In the genomic region with DNA sequence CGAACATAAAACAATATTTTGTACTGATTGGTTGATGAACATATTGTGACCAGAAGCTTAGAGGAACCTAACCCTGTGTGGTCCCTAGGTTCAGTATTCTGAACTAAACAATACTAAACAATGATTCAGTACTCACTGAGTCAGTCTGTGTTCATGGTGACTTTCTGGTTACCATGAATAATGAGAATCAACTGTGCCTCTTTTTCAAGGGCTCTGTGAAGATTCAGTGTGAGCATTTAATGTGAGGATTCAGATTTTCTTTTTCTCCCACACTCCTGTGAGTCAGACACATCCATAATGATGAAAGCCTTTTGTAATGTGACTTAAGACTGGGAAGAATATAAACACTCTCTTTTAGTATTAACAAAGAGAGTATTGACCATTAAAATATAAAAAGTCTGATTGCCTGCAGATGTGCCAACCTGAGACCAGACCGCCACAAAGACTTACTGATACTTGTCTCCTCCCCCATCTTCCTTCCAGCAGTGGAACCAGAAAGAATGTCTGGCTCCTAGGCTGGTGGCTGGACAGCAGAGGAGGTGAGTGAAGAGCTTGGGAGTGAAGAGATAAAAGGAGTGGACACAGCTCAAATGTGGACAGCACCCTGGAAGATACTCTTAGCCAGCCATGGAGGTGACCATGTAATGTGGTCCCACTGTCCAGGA, we compare ENCODE assay signal across 13 cellular contexts. TPM values are rescaled to one million over a fixed set of nuclear protein-coding genes. Genes with fewer than 3 reads are reported as not detected.
DNase-seq lines count a peak whose midpoint lies in the region; ATAC-seq and TF ChIP-seq lines count a peak whose summit lies in the region.
"Had no signal": no experiment of that assay in that cellular context is flagged by ENCODE, and none has a peak within 500 bp of the region (broad histone marks: within the 10 kb centered on the region; RNA-seq: fewer than 3 reads in every experiment).

No MANE protein-coding gene starts in this region.

- intact Hi-C loops in Calu3 (cut with micrococcal nuclease; ENCODE audit: unreplicated experiment): no loop called here

- POLR2A ChIA-PET in BJ (lab: Charles Lee): no interaction called here

- BruUV-seq in Calu3 (replicated peaks; lab: Mats Ljungman, UMichigan): no TSS peak

- no peak overlapping the region for H3K27ac Mint-ChIP-seq in Calu3 (ENCODE audit: unreplicated experiment)
- H3K27ac Mint-ChIP-seq: immature natural killer cell had no signal

- no peak overlapping the region for H3K4me3 ChIP-seq in BJ (ENCODE audit: low read depth, low read length)
- no peak overlapping the region for H3K4me3 ChIP-seq in HFF-Myc (replicated peaks; ENCODE audit: low read depth, low read length)
- H3K4me3 ChIP-seq in brain microvascular endothelial cell (ENCODE audit: low read depth, low read length): no peak overlapping the region
- H3K4me3 ChIP-seq: suprapubic skin had no signal

- peak overlapping the region; percentile 35 for H3K27ac ChIP-seq in brain microvascular endothelial cell
- H3K27ac ChIP-seq: suprapubic skin had no signal

- no peak for TF ChIP-seq CTCF in BJ (IDR thresholded peaks at IDR 0.05; ENCODE audit: insufficient read depth, low read depth, low read length)
- no peak for TF ChIP-seq CTCF in HFF-Myc (IDR thresholded peaks at IDR 0.05; ENCODE audit: low read depth, low read length, missing control alignments)
- no peak for TF ChIP-seq CTCF in brain microvascular endothelial cell (IDR thresholded peaks at IDR 0.05; ENCODE audit: low read depth, low read length, missing control alignments)
- TF ChIP-seq CTCF in Calu3 (IDR thresholded peaks at IDR 0.05; ENCODE audit: unreplicated experiment): no peak

- H3K36me3 Mint-ChIP-seq in Calu3 (ENCODE audit: insufficient read depth, unreplicated experiment): no peaks in the 10 kb centered on the region
- H3K36me3 Mint-ChIP-seq: immature natural killer cell had no signal

- no peaks in the 10 kb centered on the region for H3K36me3 ChIP-seq in BJ (ENCODE audit: control insufficient read depth, insufficient read depth, low read length)
- H3K36me3 ChIP-seq in brain microvascular endothelial cell (replicated peaks): no peaks in the 10 kb centered on the region
- H3K36me3 ChIP-seq: suprapubic skin had no signal

- H3K27me3 ChIP-seq in BJ (ENCODE audit: control insufficient read depth, insufficient read depth, low read length) (no peaks in the 10 kb centered on the region), brain microvascular endothelial cell (replicated peaks) (no peaks in the 10 kb centered on the region)
- H3K27me3 ChIP-seq: suprapubic skin had no signal

- DNase-seq in BJ (ENCODE audit: low read depth) (peak; percentile 70), HFF-Myc (ENCODE audit: extremely low read depth, low read depth) (peak; percentile 94), brain microvascular endothelial cell (peak; percentile 36), kidney glomerular epithelial cell (lab: John Stamatoyannopoulos, UW) (peak; percentile 23), Calu3 (no peak)
- no peak for DNase-seq in stimulated activated CD8-positive, alpha-beta memory T cell treated with anti-CD3 and anti-CD28 coated beads, Interleukin-4, amount 100 ng/mL, for 48 hours
- DNase-seq: central memory CD4-positive, alpha-beta T cell; immature natural killer cell; retina; SIG-M5 had no signal

- ATAC-seq in HG03097 (IDR thresholded peaks at IDR 0.05; ENCODE audit: low FRiP score, unreplicated experiment) (no peak), HG02571 (IDR thresholded peaks at IDR 0.05; ENCODE audit: unreplicated experiment) (no peak)

- H3K27me3 Mint-ChIP-seq in Calu3 (ENCODE audit: unreplicated experiment): peaks cover 16% of the 10 kb centered on the region

- no peaks in the 10 kb centered on the region for H3K4me1 Mint-ChIP-seq in Calu3 (ENCODE audit: low read depth, unreplicated experiment)
- H3K4me1 Mint-ChIP-seq: immature natural killer cell had no signal

- in situ Hi-C loops in brain microvascular endothelial cell (cut with HindIII; ENCODE audit: low pct_ligation_motif_present, low sequenced_read_pairs): no loop called here

- no peaks in the 10 kb centered on the region for H3K9me3 Mint-ChIP-seq in Calu3 (ENCODE audit: low read depth, unreplicated experiment)
- H3K9me3 Mint-ChIP-seq: immature natural killer cell had no signal

- CTCF ChIA-PET in BJ (lab: Yijun Ruan, JAX): no interaction called here
- CTCF ChIA-PET in Calu3 (lab: Charles Lee): no interaction called here

- no peak overlapping the region for H3K4me3 Mint-ChIP-seq in Calu3 (ENCODE audit: low read depth, unreplicated experiment)
- H3K4me3 Mint-ChIP-seq: immature natural killer cell had no signal

RNA-seq across cellular contexts. Expression of gene ACTL6A, which starts 17.6 kb away (rescaled TPM):
- 38.6 and 64.4 TPM in 2 replicates for polyA plus RNA-seq in BJ (2011; rRNA removed)
- 13.8 and 16.2 TPM in 2 replicates for polyA minus RNA-seq in BJ (2011; rRNA and poly(A)+ RNA removed)
- total RNA-seq in Calu3 (2022): 148 and 158 TPM in 2 replicates

RNA-seq across cellular contexts. Expression of gene MRPL47, which starts 59.3 kb away (rescaled TPM):
- polyA plus RNA-seq in BJ (2011; rRNA removed): 23.2 and 48.5 TPM in 2 replicates
- 5.9 and 7.9 TPM in 2 replicates for polyA minus RNA-seq in BJ (2011; rRNA and poly(A)+ RNA removed)
- 76.2 and 88.0 TPM in 2 replicates for total RNA-seq in Calu3 (2022)

RNA-seq across cellular contexts. Expression of gene NDUFB5, which starts 59.5 kb away (rescaled TPM):
- 12.5 and 43.6 TPM in 2 replicates for polyA plus RNA-seq in BJ (2011; rRNA removed)
- polyA minus RNA-seq in BJ (2011; rRNA and poly(A)+ RNA removed): 6.5 and 10.1 TPM in 2 replicates
- total RNA-seq in Calu3 (2022): 135 and 146 TPM in 2 replicates

Comparison
In these comparisons a context has a peak if more than half of its experiments do, and no peak if none do; other contexts are left out.
1. DNase-seq: peak in BJ (single experiment), HFF-Myc (single experiment), brain microvascular endothelial cell (single experiment) and kidney glomerular epithelial cell (single experiment); none in Calu3 (single experiment) and stimulated activated CD8-positive, alpha-beta memory T cell treated with anti-CD3 and anti-CD28 coated beads, Interleukin-4, amount 100 ng/mL, for 48 hours (single experiment).